In genomic region chr13:29101404-29101803, GRCh38 we compare ENCODE assay signal across 25 cellular contexts.
"Had no signal": no experiment of that assay in that cellular context is flagged by ENCODE, and none has a peak within 500 bp of the region (broad histone marks: within the 10 kb centered on the region; RNA-seq: fewer than 3 reads in every experiment).

No MANE protein-coding gene starts in this region.

- H3K9me3 Mint-ChIP-seq: stimulated activated effector memory CD8-positive, alpha-beta T cell treated with anti-CD3 and anti-CD28 coated beads, Interleukin-12 subunit alpha, Interleukin-12 subunit beta, amount 100 ng/mL, for 72 hours; stimulated activated naive CD8-positive, alpha-beta T cell treated with anti-CD3 and anti-CD28 coated beads, Interleukin-15, Interleukin-2, amounts not matched to agents 100 ng/mL and 50 ng/mL, for 24 hours had no signal

- H3K4me3 ChIP-seq: left lung, lower lobe of right lung, ovary, right atrium auricular region, right lobe of liver, spleen, suprapubic skin, thoracic aorta, tibial artery, upper lobe of right lung had no signal

- H3K36me3 Mint-ChIP-seq: naive B cell; natural killer cell treated with Interleukin-12 subunit alpha and Interleukin-12 subunit beta and Interleukin-15 and Interleukin-18, amount 100 ng/mL, for 72 hours; stimulated activated effector memory CD8-positive, alpha-beta T cell treated with anti-CD3 and anti-CD28 coated beads, Interleukin-12 subunit alpha, Interleukin-12 subunit beta, amount 100 ng/mL, for 72 hours had no signal

- H3K4me1 Mint-ChIP-seq: naive B cell; stimulated activated effector memory CD8-positive, alpha-beta T cell treated with anti-CD3 and anti-CD28 coated beads, Interleukin-12 subunit alpha, Interleukin-12 subunit beta, amount 100 ng/mL, for 72 hours had no signal

- H3K27me3 ChIP-seq: left lung, ovary, right atrium auricular region, right lobe of liver, spleen, suprapubic skin, tibial artery, upper lobe of right lung had no signal

- H3K27me3 Mint-ChIP-seq: progenitor cell of endocrine pancreas had no signal

- H3K9me3 ChIP-seq: left lung, lower lobe of right lung, ovary, right atrium auricular region, right lobe of liver, suprapubic skin, thoracic aorta, tibial artery, upper lobe of right lung had no signal

- H3K4me1 ChIP-seq: left lung, lower lobe of right lung, right atrium auricular region, right lobe of liver, spleen, suprapubic skin, tibial artery, upper lobe of right lung had no signal

- H3K27ac ChIP-seq: left lung, lower lobe of right lung, ovary, right atrium auricular region, right lobe of liver, spleen, suprapubic skin, thoracic aorta, tibial artery, upper lobe of right lung had no signal

- FAIRE-seq: kidney, small intestine, urothelium cell line had no signal

- ATAC-seq: left colon; left lung; lower lobe of right lung; natural killer cell treated with Interleukin-12 subunit alpha and Interleukin-12 subunit beta and Interleukin-15 and Interleukin-18, amount 100 ng/mL, for 72 hours; right lobe of liver; stimulated activated effector memory CD8-positive, alpha-beta T cell treated with anti-CD3 and anti-CD28 coated beads, Interleukin-12 subunit alpha, Interleukin-12 subunit beta, amount 100 ng/mL, for 72 hours; upper lobe of right lung had no signal

- H3K36me3 ChIP-seq: left lung, lower lobe of right lung, ovary, right atrium auricular region, right lobe of liver, spleen, suprapubic skin, thoracic aorta, tibial artery, upper lobe of right lung had no signal

- H3K27ac Mint-ChIP-seq: naive B cell; natural killer cell treated with Interleukin-12 subunit alpha and Interleukin-12 subunit beta and Interleukin-15 and Interleukin-18, amount 100 ng/mL, for 72 hours; progenitor cell of endocrine pancreas; stimulated activated effector memory CD8-positive, alpha-beta T cell treated with anti-CD3 and anti-CD28 coated beads, Interleukin-12 subunit alpha, Interleukin-12 subunit beta, amount 100 ng/mL, for 72 hours; stimulated activated naive CD8-positive, alpha-beta T cell treated with anti-CD3 and anti-CD28 coated beads, Interleukin-15, Interleukin-2, amounts not matched to agents 100 ng/mL and 50 ng/mL, for 24 hours had no signal

- DNase-seq: hippocampal formation; kidney; left colon; lower lobe of right lung; mammary epithelial cell; mesenchymal stem cell; naive B cell; ovary; right lobe of liver; small intestine; spleen; stimulated activated CD4-positive, alpha-beta T cell treated with anti-CD3 and anti-CD28 coated beads, Interleukin-4, amount 100 ng/mL, for 24 hours; stimulated activated naive CD4-positive, alpha-beta T cell; tibial artery; trophoblast cell; upper lobe of right lung had no signal

- H3K4me3 Mint-ChIP-seq: naive B cell; natural killer cell treated with Interleukin-12 subunit alpha and Interleukin-12 subunit beta and Interleukin-15 and Interleukin-18, amount 100 ng/mL, for 72 hours; stimulated activated effector memory CD8-positive, alpha-beta T cell treated with anti-CD3 and anti-CD28 coated beads, Interleukin-12 subunit alpha, Interleukin-12 subunit beta, amount 100 ng/mL, for 72 hours; stimulated activated naive CD8-positive, alpha-beta T cell treated with anti-CD3 and anti-CD28 coated beads, Interleukin-15, Interleukin-2, amounts not matched to agents 100 ng/mL and 50 ng/mL, for 24 hours had no signal
